15 cellular contexts compared by ENCODE assay signal in the genomic region with DNA sequence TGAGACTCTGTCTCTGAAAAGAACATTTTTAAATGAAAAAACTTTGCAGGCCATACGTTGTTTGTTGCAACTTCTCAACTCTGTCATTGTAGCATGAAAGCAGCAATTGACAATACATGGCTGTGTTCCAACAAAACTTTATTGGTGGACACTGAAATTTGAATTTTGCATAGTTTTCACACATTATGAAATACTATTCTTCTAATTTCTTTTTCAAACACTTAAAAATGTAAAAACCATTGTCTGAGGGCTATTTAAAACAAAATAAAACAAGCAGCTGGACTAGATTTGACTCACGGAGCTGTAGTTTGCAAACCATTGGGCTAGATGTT. TPM values are rescaled to one million over a fixed set of nuclear protein-coding genes. Genes with fewer than 3 reads are reported as not detected.
DNase-seq lines count a peak whose midpoint lies in the region; ATAC-seq, FAIRE-seq and TF ChIP-seq lines count a peak whose summit lies in the region.
"Had no signal": no experiment of that assay in that cellular context is flagged by ENCODE, and none has a peak within 500 bp of the region (broad histone marks: within the 10 kb centered on the region; RNA-seq: fewer than 3 reads in every experiment).

No MANE protein-coding gene starts in this region.

- no peaks in the 10 kb centered on the region for H3K79me2 ChIP-seq in HCT116 (ENCODE audit: insufficient read depth, low read length)
- H3K79me2 ChIP-seq in K562 (ENCODE audit: control insufficient read depth, insufficient read depth, low read length) = no peaks in the 10 kb centered on the region
- no peaks in the 10 kb centered on the region for H3K79me2 ChIP-seq in MM.1S (ENCODE audit: low read length)

- H3K4me1 ChIP-seq in HCT116 (ENCODE audit: control insufficient read depth in 1 of 2, insufficient read depth in 2 of 2, low read length in 2 of 2) (0 out of 4 replicates have a peak, but pooled peaks cover 0 to 3% of the 10 kb centered on the region in 2 experiments), K562 (replicated peaks in 1 of 2; ENCODE audit: control insufficient read depth in 2 of 2, insufficient read depth in 2 of 2, low read length in 2 of 2) (no peaks in the 10 kb centered on the region), MM.1S (ENCODE audit: low read length) (no peaks in the 10 kb centered on the region)
- H3K4me1 ChIP-seq: A549 had no signal

- H3F3A ChIP-seq in MM.1S (ENCODE audit: insufficient read depth, low read length) = 0 out of 2 replicates have a peak, but pooled peaks cover 4% of the 10 kb centered on the region

- DNase-seq in HCT116 (ENCODE audit: low read depth, low spot score) (no peak), K562 (ENCODE audit: extremely low read depth in 1 of 4, low spot score in 3 of 4) (no peak), posterior cingulate gyrus (no peak), MM.1S (no peak)
- DNase-seq in stimulated activated naive B cell treated with anti-CD40 and anti-IgM and Interleukin-4, amounts not matched to agents 10 μg/mL and 1 μg/mL and 100 μg/mL, for 72 hours = no peak
- DNase-seq in stimulated activated CD4-positive, alpha-beta T cell treated with anti-CD3 and anti-CD28 coated beads, Interleukin-4, amount 100 ng/mL, for 1 hour = no peak
- DNase-seq: CD4-positive, alpha-beta memory T cell; DMS79 treated with DMSO at 0.1 percent for 48 hours; GOT3; H7 had no signal

- POLR2A ChIA-PET in HCT116 (lab: Charles Lee) = interaction anchor here (1.3 kb wide), 1 partner anchor 10 kb away, joined by 3 read pairs; no protein-coding TSS in a partner anchor
- POLR2A ChIA-PET in K562 (lab: Yijun Ruan, JAX) = interaction anchor here (1.1 kb wide), 1 partner anchor 9 kb away, joined by 3 read pairs; no protein-coding TSS in a partner anchor

- H3K4me2 ChIP-seq in HCT116 (ENCODE audit: low read length) (0 out of 2 replicates have a peak overlapping the region, but pooled peaks have one; percentile 24), K562 (ENCODE audit: insufficient read depth, low read length) (no peak overlapping the region), MM.1S (ENCODE audit: low read depth, low read length) (no peak overlapping the region)

- no peak for TF ChIP-seq POLR2A in HCT116 (IDR thresholded peaks at IDR 0.05; ENCODE audit: borderline replicate concordance, extremely low read depth, insufficient read depth, insufficient read length)
- TF ChIP-seq POLR2A in K562 (conservative IDR thresholded peaks at IDR 0.05) = no peak

- H3K36me3 ChIP-seq in HCT116 (ENCODE audit: control insufficient read depth in 1 of 2, insufficient read depth in 2 of 2, low read length in 2 of 2) = no peaks in the 10 kb centered on the region
- no peaks in the 10 kb centered on the region for H3K36me3 ChIP-seq in K562 (ENCODE audit: control insufficient read depth, insufficient read depth, low read length)
- no peaks in the 10 kb centered on the region for H3K36me3 ChIP-seq in MM.1S (replicated peaks; ENCODE audit: insufficient read depth, low read length)

- no peaks in the 10 kb centered on the region for H3K36me3 Mint-ChIP-seq in nephron (ENCODE audit: low read depth)
- no peaks in the 10 kb centered on the region for H3K36me3 Mint-ChIP-seq in stimulated activated naive B cell treated with anti-CD40 and anti-IgM and Interleukin-4, amounts not matched to agents 10 μg/mL and 1 μg/mL and 100 μg/mL, for 72 hours
- H3K36me3 Mint-ChIP-seq: CD14-positive monocyte; CD4-positive, alpha-beta memory T cell had no signal

- H4K20me1 ChIP-seq in HCT116 (ENCODE audit: insufficient read depth) (no peaks in the 10 kb centered on the region), K562 (replicated peaks; ENCODE audit: control insufficient read depth, insufficient read depth, low read length) (no peaks in the 10 kb centered on the region), MM.1S (ENCODE audit: insufficient read depth, low read length) (no peaks in the 10 kb centered on the region)

- peak overlapping the region; percentile 9 to 85 (median 15) for H3K27ac Mint-ChIP-seq in nephron
- H3K27ac Mint-ChIP-seq in stimulated activated naive B cell treated with anti-CD40 and anti-IgM and Interleukin-4, amounts not matched to agents 10 μg/mL and 1 μg/mL and 100 μg/mL, for 72 hours = peak overlapping the region; percentile 40
- H3K27ac Mint-ChIP-seq: CD4-positive, alpha-beta memory T cell had no signal

- TF ChIP-seq EP300 in K562 (IDR thresholded peaks at IDR 0.05; ENCODE audit: low read length) = no peak

- H3K9me1 ChIP-seq in K562 (ENCODE audit: control insufficient read depth, insufficient read depth, low read length) = no peaks in the 10 kb centered on the region

- no peak for FAIRE-seq in K562 (lab: Jason Lieb, UNC)
- FAIRE-seq: A549 had no signal

- TF ChIP-seq RAD21 in HCT116 (IDR thresholded peaks at IDR 0.05; ENCODE audit: low read depth) (no peak), K562 (CRISPR knock-in tag; conservative IDR thresholded peaks at IDR 0.05 in 1 of 2, IDR thresholded peaks at IDR 0.05 in 1 of 2) (no peak)

- H3K27me3 ChIP-seq in HCT116 (ENCODE audit: insufficient read depth, low read length) = no peaks in the 10 kb centered on the region
- no peaks in the 10 kb centered on the region; a peak in 1 of 5 replicates for H3K27me3 ChIP-seq in K562 (ENCODE audit: control insufficient read depth in 2 of 2, insufficient read depth in 2 of 2, low read length in 2 of 2)
- no peaks in the 10 kb centered on the region for H3K27me3 ChIP-seq in MM.1S (replicated peaks; ENCODE audit: insufficient read depth, low read length)

- H3K27me3 Mint-ChIP-seq in nephron (ENCODE audit: low read depth) = no peaks in the 10 kb centered on the region
- H3K27me3 Mint-ChIP-seq in stimulated activated naive B cell treated with anti-CD40 and anti-IgM and Interleukin-4, amounts not matched to agents 10 μg/mL and 1 μg/mL and 100 μg/mL, for 72 hours = no peaks in the 10 kb centered on the region

- no peaks in the 10 kb centered on the region for H3K9me3 Mint-ChIP-seq in nephron
- no peaks in the 10 kb centered on the region for H3K9me3 Mint-ChIP-seq in stimulated activated naive B cell treated with anti-CD40 and anti-IgM and Interleukin-4, amounts not matched to agents 10 μg/mL and 1 μg/mL and 100 μg/mL, for 72 hours
- H3K9me3 Mint-ChIP-seq: CD14-positive monocyte; CD4-positive, alpha-beta memory T cell had no signal

- WGBS in K562 (ENCODE audit: insufficient coverage, low coverage, missing lambda C conversion rate) = 4% methylated on average over 2 of the region's 2 CpGs

- no peaks in the 10 kb centered on the region for H3K4me1 Mint-ChIP-seq in nephron
- H3K4me1 Mint-ChIP-seq in stimulated activated naive B cell treated with anti-CD40 and anti-IgM and Interleukin-4, amounts not matched to agents 10 μg/mL and 1 μg/mL and 100 μg/mL, for 72 hours = peaks cover 23 to 39% of the 10 kb centered on the region in 2 donors

- no peak overlapping the region for H3K4me3 Mint-ChIP-seq in nephron
- H3K4me3 Mint-ChIP-seq in stimulated activated naive B cell treated with anti-CD40 and anti-IgM and Interleukin-4, amounts not matched to agents 10 μg/mL and 1 μg/mL and 100 μg/mL, for 72 hours = no peak overlapping the region
- H3K4me3 Mint-ChIP-seq: CD14-positive monocyte; CD4-positive, alpha-beta memory T cell had no signal

- H2AFZ ChIP-seq in HCT116 (ENCODE audit: low read depth, low read length, poor library complexity, severe bottlenecking) (no peak overlapping the region), K562 (ENCODE audit: low read depth, low read length) (no peak overlapping the region), MM.1S (ENCODE audit: low read length) (no peak overlapping the region)

- H3K9ac ChIP-seq in HCT116 (ENCODE audit: low read length) (no peak overlapping the region), K562 (ENCODE audit: insufficient read depth in 1 of 2, low read depth in 2 of 2, low read length in 2 of 2) (no peak overlapping the region), MM.1S (ENCODE audit: low read length) (no peak overlapping the region)

- no peaks in the 10 kb centered on the region for H3K9me3 ChIP-seq in HCT116 (ENCODE audit: control insufficient read depth in 1 of 2, insufficient read depth in 1 of 2, low read depth in 1 of 2, low read length in 2 of 2)
- H3K9me3 ChIP-seq in K562 (replicated peaks; ENCODE audit: control insufficient read depth, insufficient read depth, low read depth, low read length) = no peaks in the 10 kb centered on the region
- H3K9me3 ChIP-seq in MM.1S (replicated peaks; ENCODE audit: insufficient read depth, low read length) = no peaks in the 10 kb centered on the region
- H3K9me3 ChIP-seq: A549 had no signal

- H3K27ac ChIP-seq in HCT116 (ENCODE audit: low read depth, low read length) = no peak overlapping the region
- H3K27ac ChIP-seq in K562 (ENCODE audit: extremely low read depth, low read depth, low read length) = no peak overlapping the region
- no peak overlapping the region for H3K27ac ChIP-seq in MM.1S (ENCODE audit: low read length)
- H3K27ac ChIP-seq: A549 had no signal

- no TSS peak for BruUV-seq in HCT116 (replicated peaks; lab: Mats Ljungman, UMichigan)
- BruUV-seq in K562 (replicated peaks; lab: Mats Ljungman, UMichigan) = no TSS peak

- RAD21 ChIA-PET in HCT116 (lab: Charles Lee; ENCODE audit: low non-redundant PET in 1 of 2, low total read pairs in 2 of 2, uncharacterized antibody in 2 of 2, unreplicated experiment in 2 of 2) = interaction anchor here (0.8 to 1.5 kb wide), 5 partner anchors 50 to 759 kb away, joined by 3 to 4 read pairs (median 3); no protein-coding TSS in a partner anchor

- H3K4me3 ChIP-seq in HCT116 (replicated peaks in 1 of 2; ENCODE audit: low read depth in 1 of 2, low read length in 2 of 2) = no peak overlapping the region
- H3K4me3 ChIP-seq in K562 = no peak overlapping the region
- no peak overlapping the region for H3K4me3 ChIP-seq in MM.1S (ENCODE audit: low read length)
- H3K4me3 ChIP-seq: A549 had no signal

- ATAC-seq in HCT116 (no peak), K562 (no peak), HG02759 (IDR thresholded peaks at IDR 0.05; ENCODE audit: unreplicated experiment) (no peak)
- peak in 1 of 2 donors; percentile 6 for ATAC-seq in stimulated activated naive B cell treated with anti-CD40 and anti-IgM and Interleukin-4, amounts not matched to agents 10 μg/mL and 1 μg/mL and 100 μg/mL, for 72 hours (replicated peaks)

- in situ Hi-C loops in K562 (cut with MboI) = no loop called here

- intact Hi-C loops in HCT116 (cut with micrococcal nuclease) = loop anchor here (5.0 kb wide), 2 partner anchors 51 to 759 kb away; a partner anchor contains a TSS
- intact Hi-C loops in K562 (cut with micrococcal nuclease) = loop anchor here (5.0 kb wide), 1 partner anchor 51 kb away; no protein-coding TSS in a partner anchor
- intact Hi-C loops in posterior cingulate gyrus (cut with DNase I) = no loop called here

- CTCF ChIA-PET in HCT116 (lab: Charles Lee) (interaction anchor here (1.0 to 2.7 kb wide), 10 partner anchors 9 to 373 kb away, joined by 3 to 14 read pairs (median 5); a partner anchor contains a TSS), K562 (lab: Yijun Ruan, JAX; ENCODE audit: low intra/inter-chr PET ratio) (interaction anchor here (0.6 kb wide), 1 partner anchor 762 kb away, joined by 3 read pairs; no protein-coding TSS in a partner anchor)

- TF ChIP-seq CTCF in HCT116 (IDR thresholded peaks at IDR 0.05 in 2 of 3, conservative IDR thresholded peaks at IDR 0.05 in 1 of 3; ENCODE audit: borderline replicate concordance in 1 of 3, insufficient read depth in 1 of 3, low read depth in 2 of 3, low read length in 2 of 3) (no peak), K562 (IDR thresholded peaks at IDR 0.05 in 2 of 3, conservative IDR thresholded peaks at IDR 0.05 in 1 of 3; ENCODE audit: insufficient read depth in 2 of 3, low read depth in 1 of 3, low read length in 3 of 3) (no peak), nephron (IDR thresholded peaks at IDR 0.05; ENCODE audit: unreplicated experiment in 3 of 3) (no peak), MM.1S (IDR thresholded peaks at IDR 0.05; ENCODE audit: low read length) (no peak)

- no peaks in the 10 kb centered on the region for H3K9me2 ChIP-seq in HCT116 (ENCODE audit: insufficient read depth)
- H3K9me2 ChIP-seq in MM.1S (replicated peaks; ENCODE audit: insufficient read depth, low read length) = no peaks in the 10 kb centered on the region

RNA-seq across cellular contexts. Expression of a gene that starts 18.5 kb away (rescaled TPM):
- 11.0 TPM for total RNA-seq in HCT116 (2021; ENCODE audit: unreplicated experiment)
- polyA plus RNA-seq in HCT116 (2012) = 13.8 and 20.7 TPM in 2 replicates
- total RNA-seq in K562 (2011; cell fraction: chromatin; rRNA removed; ENCODE audit: low replicate concordance) = not detected in 2 replicates
- not detected in 2 replicates for total RNA-seq in K562 (2011; cell fraction: nucleolus; rRNA removed)
- not detected in 2 replicates for total RNA-seq in K562 (2011; cell fraction: nucleoplasm; rRNA removed)
- total RNA-seq in K562 (2014; rRNA removed) = 0.68 and 0.73 TPM in 2 replicates
- total RNA-seq in K562 (2014; rRNA removed; fragmentation: Illumina TruSeq; extraction: Trizol) = 1.5 and 2.0 TPM in 2 replicates
- total RNA-seq in K562 (2015; rRNA removed; fragmentation: Illumina TruSeq; extraction: Trizol) = 3.1 and 3.7 TPM in 2 replicates
- total RNA-seq in K562 (2021) = 0.44 and 1.0 TPM in 2 replicates
- polyA plus RNA-seq in K562 (2011; rRNA removed) = 0.11 TPM in 2 replicates
- not detected in 2 replicates for polyA plus RNA-seq in K562 (2011; cell fraction: cytosol; rRNA removed)
- polyA plus RNA-seq in K562 (2011; cell fraction: nucleus; rRNA removed) = not detected in 2 replicates
- 1.2 and 26.8 TPM in 2 replicates for polyA plus RNA-seq in K562 (2012)
- 1.2 and 1.3 TPM in 2 replicates for polyA plus RNA-seq in K562 (2014; fragmentation: Illumina TruSeq; extraction: Trizol)
- polyA plus RNA-seq in K562 (2014; fragmentation: Nextera tagmentation; extraction: Ambion mirVana) = 1 to 10 TPM in 1 of 2 experiments, under 1 TPM in 1; 0.78 to 1.1 TPM
- polyA plus RNA-seq in K562 (2014; rRNA removed) = 0.94 and 2.3 TPM in 2 replicates
- polyA minus RNA-seq in K562 (2011; rRNA and poly(A)+ RNA removed) = not detected in 2 replicates
- polyA minus RNA-seq in K562 (2011; cell fraction: cytosol; rRNA and poly(A)+ RNA removed) = not detected in 2 replicates
- polyA minus RNA-seq in K562 (2011; cell fraction: nucleus; rRNA and poly(A)+ RNA removed) = not detected in 2 replicates
- total RNA-seq: Calu3, H7 had no signal
- polyA plus RNA-seq: CD4-positive, alpha-beta memory T cell had no signal
